9 cellular contexts compared by ENCODE assay signal in the genomic region with DNA sequence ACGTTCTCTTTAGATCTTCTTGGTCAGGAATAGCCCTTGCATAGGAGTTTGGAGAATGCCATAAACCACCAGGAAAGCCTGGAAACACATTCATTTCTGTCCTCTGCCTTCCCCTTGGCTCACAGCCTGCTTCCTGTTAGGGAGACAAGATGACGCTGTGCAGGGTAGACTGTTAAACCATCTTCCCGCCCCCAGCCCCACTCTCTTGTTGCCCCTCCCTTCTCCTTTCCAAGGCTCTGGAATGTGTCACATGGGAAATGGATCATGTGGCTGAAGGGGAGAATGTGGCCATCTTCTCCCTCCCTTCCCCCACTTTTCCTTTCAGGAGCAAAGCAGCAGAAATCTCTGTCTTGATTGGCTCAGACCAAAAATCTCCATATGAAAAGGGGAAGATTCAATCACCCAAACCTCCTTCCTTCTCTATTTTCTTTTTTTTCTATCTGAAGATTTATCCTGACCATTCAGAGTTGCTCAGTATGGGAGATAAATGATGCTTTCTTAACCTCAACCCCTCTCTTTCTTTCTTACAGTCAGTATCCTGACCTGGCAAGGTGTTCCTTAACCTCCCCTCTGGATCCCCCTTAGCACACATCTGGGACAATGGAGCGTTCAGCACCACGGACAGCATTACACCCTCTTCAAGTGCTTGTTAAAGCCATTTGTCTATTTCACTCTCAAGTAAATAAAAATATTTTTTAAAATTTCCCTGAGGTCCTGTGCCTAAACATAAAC. TPM values are rescaled to one million over a fixed set of nuclear protein-coding genes. Genes with fewer than 3 reads are reported as not detected.
DNase-seq lines count a peak whose midpoint lies in the region; ATAC-seq, FAIRE-seq and TF ChIP-seq lines count a peak whose summit lies in the region.
"Had no signal": no experiment of that assay in that cellular context is flagged by ENCODE, and none has a peak within 500 bp of the region (broad histone marks: within the 10 kb centered on the region; RNA-seq: fewer than 3 reads in every experiment).

No MANE protein-coding gene starts in this region.

- FAIRE-seq in astrocyte (lab: Jason Lieb, UNC) = no peak

- DNase-seq in GM23248 = peak; percentile 60
- peak; percentile 89 for DNase-seq in NCI-H187 treated with DMSO at 0.1 percent for 48 hours (lab: John Stamatoyannopoulos, UW)
- DNase-seq in astrocyte (ENCODE audit: low read depth) = no peak
- no peak for DNase-seq in left lobe of liver (ENCODE audit: low spot score)
- no peak for DNase-seq in activated T-helper 1 cell treated with anti-CD3 and anti-CD28 coated beads, Interleukin-12 subunit alpha, Interleukin-12 subunit beta, Interleukin-2, Interleukin-4 antibody, amounts not matched to agents 30 ng/mL and 10 ng/mL and 1 ng/mL, durations not matched to agents 14 hours and 24 hours and 36 hours (ENCODE audit: low spot score)
- DNase-seq in epidermal melanocyte (ENCODE audit: insufficient read length, low spot score) = no peak

- no peaks in the 10 kb centered on the region for H3K9me3 Mint-ChIP-seq in astrocyte (ENCODE audit: unreplicated experiment)
- H3K9me3 Mint-ChIP-seq in activated T-helper 1 cell treated with anti-CD3 and anti-CD28 coated beads, Interleukin-12 subunit alpha, Interleukin-12 subunit beta, Interleukin-2, Interleukin-4 antibody, amounts not matched to agents 30 ng/mL and 10 ng/mL and 1 ng/mL, durations not matched to agents 14 hours and 24 hours and 36 hours = no peaks in the 10 kb centered on the region

- H3K4me3 ChIP-seq in GM23248 = no peak overlapping the region
- H3K4me3 ChIP-seq in astrocyte (ENCODE audit: insufficient read depth, low read depth, low read length) = no peak overlapping the region

- H3K4me3 Mint-ChIP-seq in astrocyte (ENCODE audit: unreplicated experiment) = peak overlapping the region; percentile 78
- H3K4me3 Mint-ChIP-seq in activated T-helper 1 cell treated with anti-CD3 and anti-CD28 coated beads, Interleukin-12 subunit alpha, Interleukin-12 subunit beta, Interleukin-2, Interleukin-4 antibody, amounts not matched to agents 30 ng/mL and 10 ng/mL and 1 ng/mL, durations not matched to agents 14 hours and 24 hours and 36 hours = no peak overlapping the region

- H3K27me3 Mint-ChIP-seq in astrocyte (ENCODE audit: low read depth, unreplicated experiment) = no peaks in the 10 kb centered on the region
- no peaks in the 10 kb centered on the region for H3K27me3 Mint-ChIP-seq in activated T-helper 1 cell treated with anti-CD3 and anti-CD28 coated beads, Interleukin-12 subunit alpha, Interleukin-12 subunit beta, Interleukin-2, Interleukin-4 antibody, amounts not matched to agents 30 ng/mL and 10 ng/mL and 1 ng/mL, durations not matched to agents 14 hours and 24 hours and 36 hours (ENCODE audit: insufficient read depth)

- no peak overlapping the region for H3K4me2 ChIP-seq in GM23248 (ENCODE audit: unreplicated experiment)
- H3K4me2 ChIP-seq in astrocyte (ENCODE audit: low read length) = no peak overlapping the region

- H3F3A ChIP-seq in GM23248 (ENCODE audit: insufficient read depth) = peaks cover 16% of the 10 kb centered on the region

- H4K20me1 ChIP-seq in GM23248 (ENCODE audit: insufficient read depth) (no peaks in the 10 kb centered on the region), astrocyte (ENCODE audit: insufficient read depth, low read length) (no peaks in the 10 kb centered on the region)

- no peaks in the 10 kb centered on the region for H3K9me3 ChIP-seq in GM23248 (ENCODE audit: low read depth)
- no peaks in the 10 kb centered on the region for H3K9me3 ChIP-seq in astrocyte (ENCODE audit: insufficient read depth, low read depth, low read length)
- H3K9me3 ChIP-seq: tibial nerve had no signal

- ATAC-seq in left lobe of liver (peak; percentile 40), GM21515 (IDR thresholded peaks at IDR 0.05; ENCODE audit: unreplicated experiment) (no peak), HG03196 (IDR thresholded peaks at IDR 0.05; ENCODE audit: unreplicated experiment) (no peak)

- no peaks in the 10 kb centered on the region for H3K9me2 ChIP-seq in GM23248 (ENCODE audit: insufficient read depth)

- H3K36me3 ChIP-seq in GM23248 (ENCODE audit: low read depth) (no peaks in the 10 kb centered on the region), astrocyte (ENCODE audit: insufficient read depth, low read length) (no peaks in the 10 kb centered on the region)
- H3K36me3 ChIP-seq: tibial nerve had no signal

- H3K9ac ChIP-seq in GM23248 = no peak overlapping the region
- H3K9ac ChIP-seq in astrocyte (ENCODE audit: low read length) = no peak overlapping the region

- H3K27ac Mint-ChIP-seq in astrocyte (ENCODE audit: unreplicated experiment) = peak overlapping the region; percentile 92
- H3K27ac Mint-ChIP-seq in activated T-helper 1 cell treated with anti-CD3 and anti-CD28 coated beads, Interleukin-12 subunit alpha, Interleukin-12 subunit beta, Interleukin-2, Interleukin-4 antibody, amounts not matched to agents 30 ng/mL and 10 ng/mL and 1 ng/mL, durations not matched to agents 14 hours and 24 hours and 36 hours = no peak overlapping the region

- H3K27me3 ChIP-seq in GM23248 (replicated peaks; ENCODE audit: insufficient read depth) = no peaks in the 10 kb centered on the region
- H3K27me3 ChIP-seq in astrocyte (ENCODE audit: insufficient read depth, low read length) = peaks cover 10% of the 10 kb centered on the region
- H3K27me3 ChIP-seq: tibial nerve had no signal

- intact Hi-C loops in activated T-helper 1 cell treated with anti-CD3 and anti-CD28 coated beads, Interleukin-12 subunit alpha, Interleukin-12 subunit beta, Interleukin-2, Interleukin-4 antibody, amounts not matched to agents 30 ng/mL and 10 ng/mL and 1 ng/mL, durations not matched to agents 14 hours and 24 hours and 36 hours (cut with micrococcal nuclease) = no loop called here

- H3K27ac ChIP-seq in GM23248 (no peak overlapping the region), astrocyte (ENCODE audit: low read depth, low read length) (no peak overlapping the region)
- H3K27ac ChIP-seq: tibial nerve had no signal

- 1 to 2% methylated on average over 5 of the region's 5 CpGs for WGBS in GM23248 (ENCODE audit: low coverage in 1 of 2, low lambda C conversion rate in 2 of 2, missing lambda C conversion rate in 2 of 2), 2 experiments

- TF ChIP-seq CTCF in astrocyte (IDR thresholded peaks at IDR 0.05; ENCODE audit: insufficient read depth, low read depth, low read length) = no peak

- in situ Hi-C loops in GM23248 (cut with MboI) = no loop called here

- H3K79me2 ChIP-seq in GM23248 (ENCODE audit: insufficient read depth) (no peaks in the 10 kb centered on the region), astrocyte (ENCODE audit: insufficient read depth, low read length) (no peaks in the 10 kb centered on the region)

- H2AFZ ChIP-seq in GM23248 = no peak overlapping the region
- no peak overlapping the region for H2AFZ ChIP-seq in astrocyte (ENCODE audit: low read depth, low read length)

- H3K4me1 ChIP-seq in GM23248 (ENCODE audit: insufficient read depth) (peaks cover 16% of the 10 kb centered on the region), astrocyte (ENCODE audit: insufficient read depth, low read length) (no peaks in the 10 kb centered on the region)

- H3K36me3 Mint-ChIP-seq in astrocyte (ENCODE audit: low read depth, unreplicated experiment) = no peaks in the 10 kb centered on the region
- peaks cover 11% of the 10 kb centered on the region for H3K36me3 Mint-ChIP-seq in activated T-helper 1 cell treated with anti-CD3 and anti-CD28 coated beads, Interleukin-12 subunit alpha, Interleukin-12 subunit beta, Interleukin-2, Interleukin-4 antibody, amounts not matched to agents 30 ng/mL and 10 ng/mL and 1 ng/mL, durations not matched to agents 14 hours and 24 hours and 36 hours (ENCODE audit: low read depth)

- H3K4me1 Mint-ChIP-seq in astrocyte (ENCODE audit: low read depth, unreplicated experiment) = no peaks in the 10 kb centered on the region
- H3K4me1 Mint-ChIP-seq in activated T-helper 1 cell treated with anti-CD3 and anti-CD28 coated beads, Interleukin-12 subunit alpha, Interleukin-12 subunit beta, Interleukin-2, Interleukin-4 antibody, amounts not matched to agents 30 ng/mL and 10 ng/mL and 1 ng/mL, durations not matched to agents 14 hours and 24 hours and 36 hours (ENCODE audit: low read depth) = peaks cover under 1% of the 10 kb centered on the region

RNA-seq across cellular contexts. Expression of a gene that starts 11.4 kb away (rescaled TPM):
- total RNA-seq in GM23248 (2014; rRNA removed; shearing (Covaris generic)) = not detected in 2 replicates
- 0.18 TPM in 1 of 2 replicates, not detected in the other for polyA plus RNA-seq in GM23248 (2016; fragmentation: Nextera tagmentation; extraction: Ambion mirVana)
- total RNA-seq in astrocyte (2.8 and 4.3 TPM in 2 replicates), left lobe of liver (0.18 TPM)
- total RNA-seq in activated T-helper 1 cell treated with anti-CD3 and anti-CD28 coated beads, Interleukin-12 subunit alpha, Interleukin-12 subunit beta, Interleukin-2, Interleukin-4 antibody, amounts not matched to agents 30 ng/mL and 10 ng/mL and 1 ng/mL, durations not matched to agents 14 hours and 24 hours and 36 hours = 7.9 and 8.9 TPM in 2 replicates

RNA-seq across cellular contexts. Expression of a gene that starts 32.6 kb away (rescaled TPM):
- total RNA-seq in GM23248 (2014; rRNA removed; shearing (Covaris generic)) = 24.4 and 27.9 TPM in 2 replicates
- 3.4 TPM in 2 replicates for polyA plus RNA-seq in GM23248 (2016; fragmentation: Nextera tagmentation; extraction: Ambion mirVana)
- total RNA-seq in astrocyte = 13.4 and 16.7 TPM in 2 replicates
- total RNA-seq in left lobe of liver = 25.5 TPM
- 54.8 and 61.9 TPM in 2 replicates for total RNA-seq in activated T-helper 1 cell treated with anti-CD3 and anti-CD28 coated beads, Interleukin-12 subunit alpha, Interleukin-12 subunit beta, Interleukin-2, Interleukin-4 antibody, amounts not matched to agents 30 ng/mL and 10 ng/mL and 1 ng/mL, durations not matched to agents 14 hours and 24 hours and 36 hours

Comparison
In these comparisons a context has a peak if more than half of its experiments do, and no peak if none do; other contexts are left out.
1. DNase-seq: peak in GM23248 (single experiment) and NCI-H187 treated with DMSO at 0.1 percent for 48 hours (single experiment); none in astrocyte (single experiment), left lobe of liver (single experiment), activated T-helper 1 cell treated with anti-CD3 and anti-CD28 coated beads, Interleukin-12 subunit alpha, Interleukin-12 subunit beta, Interleukin-2, Interleukin-4 antibody, amounts not matched to agents 30 ng/mL and 10 ng/mL and 1 ng/mL, durations not matched to agents 14 hours and 24 hours and 36 hours (single experiment) and epidermal melanocyte (single experiment).